ENCODE assay signal across 8 cellular contexts in the genomic region with DNA sequence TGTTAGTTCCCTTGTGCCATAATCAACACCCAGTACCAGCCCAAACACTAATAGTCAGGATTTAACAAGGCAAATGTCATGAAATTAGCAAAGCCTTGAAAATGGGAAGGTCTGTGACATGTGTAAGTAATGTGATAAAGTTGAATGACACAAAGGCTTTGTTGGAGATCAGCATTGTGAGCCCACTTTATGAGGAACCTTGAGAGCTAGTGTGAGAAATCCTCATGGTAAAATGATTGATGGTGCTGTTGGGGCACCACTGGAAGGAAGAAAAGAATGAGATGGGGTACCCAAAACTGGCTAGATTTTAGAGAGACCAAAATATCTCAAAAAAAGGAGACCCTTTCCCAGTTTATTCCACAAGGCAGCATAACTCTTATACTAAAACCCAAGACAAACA. TPM values are rescaled to one million over a fixed set of nuclear protein-coding genes. Genes with fewer than 3 reads are reported as not detected.
A peak's percentile ranks its signal among the peaks of the same experiment; 100 is the strongest.
DNase-seq lines count a peak whose midpoint lies in the region; ATAC-seq and TF ChIP-seq lines count a peak whose summit lies in the region.

No MANE protein-coding gene starts in this region.

- peaks cover 28 to 40% (median 35%) of the 10 kb centered on the region in 4 donors for H3K4me1 Mint-ChIP-seq in CD4-positive, CD25-positive, alpha-beta regulatory T cell
- H3K4me1 Mint-ChIP-seq in brain (peaks cover 33% of the 10 kb centered on the region), nephron progenitor cell (peaks cover 35% of the 10 kb centered on the region)

- peaks cover 16% of the 10 kb centered on the region for H3K27me3 Mint-ChIP-seq in CD4-positive, CD25-positive, alpha-beta regulatory T cell
- H3K27me3 Mint-ChIP-seq in brain = peaks cover 14% of the 10 kb centered on the region
- no peaks in the 10 kb centered on the region for H3K27me3 Mint-ChIP-seq in nephron progenitor cell (ENCODE audit: low read depth, poor library complexity)

- no peaks in the 10 kb centered on the region for H3K36me3 ChIP-seq in CD4-positive, CD25-positive, alpha-beta regulatory T cell (ENCODE audit: control insufficient read depth, insufficient read depth, low read length)

- H3K9me3 ChIP-seq in CD4-positive, CD25-positive, alpha-beta regulatory T cell (ENCODE audit: control insufficient read depth in 2 of 2, low read length in 2 of 2) = no peaks in the 10 kb centered on the region

- no peaks in the 10 kb centered on the region for H3K36me3 Mint-ChIP-seq in CD4-positive, CD25-positive, alpha-beta regulatory T cell
- H3K36me3 Mint-ChIP-seq in brain (no peaks in the 10 kb centered on the region), nephron progenitor cell (ENCODE audit: low read depth) (no peaks in the 10 kb centered on the region)

- H3K4me3 Mint-ChIP-seq in CD4-positive, CD25-positive, alpha-beta regulatory T cell = peak overlapping the region in 3 of 4 donors; percentile 91 to 96 (median 95)
- H3K4me3 Mint-ChIP-seq in brain (peak overlapping the region; percentile 90 to 97 (median 94)), nephron progenitor cell (peak overlapping the region; percentile 88)

- H3K27me3 ChIP-seq in CD4-positive, CD25-positive, alpha-beta regulatory T cell (ENCODE audit: control insufficient read depth, insufficient read depth, low read length) = no peaks in the 10 kb centered on the region

- H3K9me3 Mint-ChIP-seq in CD4-positive, CD25-positive, alpha-beta regulatory T cell = no peaks in the 10 kb centered on the region
- H3K9me3 Mint-ChIP-seq in brain = no peaks in the 10 kb centered on the region
- H3K9me3 Mint-ChIP-seq in nephron progenitor cell = peaks cover 7% of the 10 kb centered on the region

- DNase-seq in CD4-positive, CD25-positive, alpha-beta regulatory T cell = no peak
- DNase-seq in Jurkat, Clone E6-1 (ENCODE audit: low read depth, low spot score) = no peak
- no peak for DNase-seq in nephron progenitor cell
- no peak for DNase-seq in middle frontal gyrus (ENCODE audit: extremely low spot score, low spot score)
- DNase-seq in stimulated activated CD4-positive, alpha-beta T cell treated with anti-CD3 and anti-CD28 coated beads, Interleukin-4, amount 100 ng/mL, for 24 hours = no peak

- TF ChIP-seq CTCF in brain (conservative IDR thresholded peaks at IDR 0.05) (no peak), nephron progenitor cell (IDR thresholded peaks at IDR 0.05) (no peak)

- H3K4me1 ChIP-seq in CD4-positive, CD25-positive, alpha-beta regulatory T cell (ENCODE audit: control insufficient read depth, insufficient read depth, low read length, poor library complexity, severe bottlenecking) = peaks cover 27% of the 10 kb centered on the region

- peak overlapping the region; percentile 97 for H3K4me3 ChIP-seq in CD4-positive, CD25-positive, alpha-beta regulatory T cell (ENCODE audit: low read depth, low read length)
- H3K4me3 ChIP-seq in Jurkat, Clone E6-1 (ENCODE audit: low read length) = peak overlapping the region; percentile 85

- ATAC-seq in CD4-positive, CD25-positive, alpha-beta regulatory T cell (ENCODE audit: low read depth in 2 of 2) = no peak
- ATAC-seq in GM21423 (IDR thresholded peaks at IDR 0.05; ENCODE audit: unreplicated experiment) = no peak
- no peak for ATAC-seq in GM18861 (IDR thresholded peaks at IDR 0.05; ENCODE audit: unreplicated experiment)

- H3K27ac ChIP-seq in CD4-positive, CD25-positive, alpha-beta regulatory T cell (ENCODE audit: insufficient read depth, low read length, poor library complexity, severe bottlenecking) = no peak overlapping the region

- H3K27ac Mint-ChIP-seq in CD4-positive, CD25-positive, alpha-beta regulatory T cell = peak overlapping the region in 2 of 3 donors; percentile 17 to 92
- H3K27ac Mint-ChIP-seq in brain (peak overlapping the region; percentile 21 to 97 (median 93)), nephron progenitor cell (no peak overlapping the region)

RNA-seq across cellular contexts. Expression of a gene that starts 3.3 kb away (rescaled TPM):
- total RNA-seq in CD4-positive, CD25-positive, alpha-beta regulatory T cell = 13.5 TPM
- 10 to 100 TPM in 3 of 4 donors, 1 to 10 TPM in 1; 9.3 to 11.7 (median 10.9) TPM for polyA plus RNA-seq in CD4-positive, CD25-positive, alpha-beta regulatory T cell
- 16.3 TPM for polyA plus RNA-seq in Jurkat, Clone E6-1 (2012; ENCODE audit: insufficient read depth, insufficient read length)
- polyA plus RNA-seq in brain (ENCODE audit: insufficient read depth, low read depth, low replicate concordance) = 3.4 TPM

RNA-seq across cellular contexts. Expression of a gene that starts 21.1 kb away (rescaled TPM):
- total RNA-seq in CD4-positive, CD25-positive, alpha-beta regulatory T cell = 25.3 TPM
- 10 to 100 TPM; 59.1 to 76.8 (median 63.6) TPM for polyA plus RNA-seq in CD4-positive, CD25-positive, alpha-beta regulatory T cell
- 87.6 TPM for polyA plus RNA-seq in Jurkat, Clone E6-1 (2012; ENCODE audit: insufficient read depth, insufficient read length)
- polyA plus RNA-seq in brain (ENCODE audit: insufficient read depth, low read depth, low replicate concordance) = 27.9 TPM
